ENCODE assay signal across 7 cellular contexts in the genomic region with DNA sequence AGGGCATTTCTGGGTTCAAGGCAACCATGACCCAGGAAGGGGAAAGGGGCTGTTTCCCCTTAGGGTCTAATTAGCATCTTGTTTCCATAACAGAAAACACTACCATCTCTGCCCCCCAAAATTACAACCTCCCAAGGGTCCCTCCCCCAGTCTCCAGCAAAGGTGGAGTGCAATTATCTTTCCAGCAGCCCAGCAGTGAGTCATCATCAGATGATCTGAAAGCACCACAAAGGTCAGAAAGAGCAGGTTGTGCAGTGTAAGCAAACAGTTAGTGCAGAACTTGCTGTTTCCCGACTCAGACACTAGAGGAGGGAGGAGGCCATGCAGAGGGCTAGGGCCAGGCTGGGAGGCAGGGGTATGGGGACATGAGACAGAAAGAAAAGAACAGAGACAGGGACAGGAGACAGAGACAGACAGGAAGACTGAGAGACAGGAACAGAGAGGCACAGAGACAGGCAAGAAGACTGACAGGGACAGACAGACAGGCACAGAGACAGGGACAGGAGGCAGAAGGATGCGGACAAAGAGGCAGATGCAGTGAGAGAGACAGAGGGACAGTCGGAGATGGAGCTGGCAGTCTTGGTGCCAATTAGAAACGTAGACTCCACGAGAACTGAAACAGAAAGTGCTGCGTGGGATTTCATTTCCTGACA.
DNase-seq lines count a peak whose midpoint lies in the region; ATAC-seq and TF ChIP-seq lines count a peak whose summit lies in the region.

No MANE protein-coding gene starts in this region.

- H3K9me3 ChIP-seq in Karpas-422 (ENCODE audit: low read length) = no peaks in the 10 kb centered on the region
- H3K9me3 ChIP-seq in left lung = no peaks in the 10 kb centered on the region

- H3K79me2 ChIP-seq in Karpas-422 (ENCODE audit: low read length) = no peaks in the 10 kb centered on the region

- peak overlapping the region; percentile 3 for H3K4me2 ChIP-seq in Karpas-422 (ENCODE audit: low read depth, low read length, poor library complexity, severe bottlenecking)

- H3K27ac ChIP-seq in Karpas-422 (ENCODE audit: low read length) (peak overlapping the region; percentile 63), caudate nucleus (ENCODE audit: low read depth, low read length) (peak overlapping the region; percentile 63), left lung (peak overlapping the region; percentile 44 to 72)

- DNase-seq in H4 (ENCODE audit: low spot score) (peak; percentile 95), Karpas-422 (peak; percentile 73), T1000 (lab: John Stamatoyannopoulos, UW) (peak; percentile 80), caudate nucleus (lab: John Stamatoyannopoulos, UW) (peak in 36 of 61 donors; percentile 17 to 76 (median 49)), left lung (peak; percentile 76 to 78)
- peak in 2 of 3 donors; percentile 6 to 9 for DNase-seq in stimulated activated CD4-positive, alpha-beta T cell treated with anti-CD3 and anti-CD28 coated beads, TNF-alpha, amount 100 ng/mL, for 1 hour (ENCODE audit: low read depth in 3 of 3, low spot score in 1 of 3)

- H3K36me3 ChIP-seq in Karpas-422 (ENCODE audit: insufficient read depth, low read length) = no peaks in the 10 kb centered on the region
- peaks cover 0 to 29% of the 10 kb centered on the region in 2 donors for H3K36me3 ChIP-seq in left lung

- H3K27me3 ChIP-seq in Karpas-422 (ENCODE audit: low read length) (no peaks in the 10 kb centered on the region), left lung (no peaks in the 10 kb centered on the region)

- H3K4me3 ChIP-seq in Karpas-422 (ENCODE audit: low read length) (no peak overlapping the region), left lung (no peak overlapping the region)

- ATAC-seq in left lung = peak; percentile 94

- H3K4me1 ChIP-seq in Karpas-422 (ENCODE audit: low read length) (peaks cover 18% of the 10 kb centered on the region), left lung (peaks cover 7 to 41% of the 10 kb centered on the region in 2 donors)

- no peaks in the 10 kb centered on the region for H3K9me2 ChIP-seq in Karpas-422 (replicated peaks; ENCODE audit: insufficient read depth, low read length)

- intact Hi-C loops in left lung (cut with DNase I) = no loop called here

- H4K20me1 ChIP-seq in Karpas-422 (ENCODE audit: insufficient read depth, low read depth, low read length) = no peaks in the 10 kb centered on the region

- H2AFZ ChIP-seq in Karpas-422 (ENCODE audit: low read length) = no peak overlapping the region

- peak overlapping the region; percentile 42 for H3K9ac ChIP-seq in Karpas-422 (ENCODE audit: low read length)

- TF ChIP-seq CTCF in GM12874 (IDR thresholded peaks at IDR 0.05; ENCODE audit: insufficient read depth, low read depth, low read length) = peak; percentile 81
- TF ChIP-seq CTCF in left lung (IDR thresholded peaks at IDR 0.05) = peak in 1 of 2 donors; percentile 14

Comparison
In these comparisons a context has a peak if more than half of its experiments do, and no peak if none do; other contexts are left out.
1. DNase-seq: peak in every context shown above with its lines; median percentile 95 in H4; 80 in T1000; 77 in left lung; 73 in Karpas-422; 49 in caudate nucleus; 8 in stimulated activated CD4-positive, alpha-beta T cell treated with anti-CD3 and anti-CD28 coated beads, TNF-alpha, amount 100 ng/mL, for 1 hour.